Comparison of ENCODE assay signal across 10 cellular contexts in genomic region chrX:81957900-81958545, GRCh38.
DNase-seq lines count a peak whose midpoint lies in the region; ATAC-seq and TF ChIP-seq lines count a peak whose summit lies in the region.
"Had no signal": no experiment of that assay in that cellular context is flagged by ENCODE, and none has a peak within 500 bp of the region (broad histone marks: within the 10 kb centered on the region; RNA-seq: fewer than 3 reads in every experiment).

No MANE protein-coding gene starts in this region.

- no peak overlapping the region for H3K4me3 Mint-ChIP-seq in activated CD8-positive, alpha-beta T cell treated with anti-CD3 and anti-CD28 coated beads for 36 hours
- H3K4me3 Mint-ChIP-seq in activated CD8-positive, alpha-beta T cell treated with anti-CD3 and anti-CD28 coated beads, Interleukin-2, amount 10 ng/mL, durations not matched to agents 7 days and 5 days: no peak overlapping the region
- H3K4me3 Mint-ChIP-seq: CD8-positive, alpha-beta memory T cell; T-helper 1 cell treated with Interleukin-12 subunit alpha and Interleukin-12 subunit beta and Interleukin-4 antibody, amounts not matched to agents 30 μg/mL and 1 μg/mL, for 36 hours had no signal

- H3K9me3 ChIP-seq in psoas muscle (no peaks in the 10 kb centered on the region), upper lobe of left lung (no peaks in the 10 kb centered on the region)

- TF ChIP-seq CTCF in activated CD8-positive, alpha-beta T cell treated with anti-CD3 and anti-CD28 coated beads for 36 hours (IDR thresholded peaks at IDR 0.05): peak; percentile 26
- TF ChIP-seq CTCF in VCaP (conservative IDR thresholded peaks at IDR 0.05) (peak; percentile 78), psoas muscle (IDR thresholded peaks at IDR 0.05) (peak; percentile 23), upper lobe of left lung (IDR thresholded peaks at IDR 0.05) (peak in 2 of 6 experiments; percentile 24)

- no peaks in the 10 kb centered on the region for H3K36me3 Mint-ChIP-seq in activated CD8-positive, alpha-beta T cell treated with anti-CD3 and anti-CD28 coated beads for 36 hours (ENCODE audit: low read depth)
- no peaks in the 10 kb centered on the region for H3K36me3 Mint-ChIP-seq in activated CD8-positive, alpha-beta T cell treated with anti-CD3 and anti-CD28 coated beads, Interleukin-2, amount 10 ng/mL, durations not matched to agents 7 days and 5 days (ENCODE audit: low read depth)
- H3K36me3 Mint-ChIP-seq: CD8-positive, alpha-beta memory T cell had no signal

- WGBS in psoas muscle, 3 donors: 7 to 19% (median 10%) methylated on average over 1 of the region's 1 CpG
- 0 to 11% methylated on average over 1 of the region's 1 CpG for WGBS in upper lobe of left lung, 2 donors

- no peaks in the 10 kb centered on the region for H3K4me1 Mint-ChIP-seq in activated CD8-positive, alpha-beta T cell treated with anti-CD3 and anti-CD28 coated beads for 36 hours (ENCODE audit: low read depth)
- H3K4me1 Mint-ChIP-seq in activated CD8-positive, alpha-beta T cell treated with anti-CD3 and anti-CD28 coated beads, Interleukin-2, amount 10 ng/mL, durations not matched to agents 7 days and 5 days (ENCODE audit: low read depth): no peaks in the 10 kb centered on the region
- H3K4me1 Mint-ChIP-seq: CD8-positive, alpha-beta memory T cell had no signal

- DNase-seq in activated CD8-positive, alpha-beta T cell treated with anti-CD3 and anti-CD28 coated beads for 36 hours: peak; percentile 1
- DNase-seq in activated CD8-positive, alpha-beta T cell treated with anti-CD3 and anti-CD28 coated beads, Interleukin-2, amount 10 ng/mL, durations not matched to agents 7 days and 5 days: no peak
- DNase-seq in psoas muscle (no peak), GF-D8 (lab: John Stamatoyannopoulos, UW) (no peak), upper lobe of left lung (no peak)

- CTCF ChIA-PET in activated CD8-positive, alpha-beta T cell treated with anti-CD3 and anti-CD28 coated beads for 36 hours (lab: Charles Lee): interaction anchor here (0.7 to 2.2 kb wide), 2 partner anchors 718 to 722 kb away, joined by 3 to 7 read pairs; no protein-coding TSS in a partner anchor
- CTCF ChIA-PET in activated CD8-positive, alpha-beta T cell treated with anti-CD3 and anti-CD28 coated beads, Interleukin-2, amount 10 ng/mL, durations not matched to agents 7 days and 5 days (lab: Charles Lee): no interaction called here

- TF ChIP-seq RAD21 in Ishikawa (IDR thresholded peaks at IDR 0.05; ENCODE audit: low read depth): peak; percentile 59

- TF ChIP-seq EP300 in Ishikawa (IDR thresholded peaks at IDR 0.05; ENCODE audit: borderline replicate concordance): no peak
- TF ChIP-seq EP300 in upper lobe of left lung (IDR thresholded peaks at IDR 0.05): no peak

- no peak overlapping the region for H3K27ac Mint-ChIP-seq in activated CD8-positive, alpha-beta T cell treated with anti-CD3 and anti-CD28 coated beads for 36 hours
- H3K27ac Mint-ChIP-seq in activated CD8-positive, alpha-beta T cell treated with anti-CD3 and anti-CD28 coated beads, Interleukin-2, amount 10 ng/mL, durations not matched to agents 7 days and 5 days: no peak overlapping the region
- H3K27ac Mint-ChIP-seq: CD8-positive, alpha-beta memory T cell; T-helper 1 cell treated with Interleukin-12 subunit alpha and Interleukin-12 subunit beta and Interleukin-4 antibody, amounts not matched to agents 30 μg/mL and 1 μg/mL, for 36 hours had no signal

- no peaks in the 10 kb centered on the region for H3K9me3 Mint-ChIP-seq in activated CD8-positive, alpha-beta T cell treated with anti-CD3 and anti-CD28 coated beads for 36 hours
- H3K9me3 Mint-ChIP-seq in activated CD8-positive, alpha-beta T cell treated with anti-CD3 and anti-CD28 coated beads, Interleukin-2, amount 10 ng/mL, durations not matched to agents 7 days and 5 days (ENCODE audit: insufficient read depth): no peaks in the 10 kb centered on the region
- H3K9me3 Mint-ChIP-seq: T-helper 1 cell treated with Interleukin-12 subunit alpha and Interleukin-12 subunit beta and Interleukin-4 antibody, amounts not matched to agents 30 μg/mL and 1 μg/mL, for 36 hours had no signal

- H3K4me1 ChIP-seq in psoas muscle (no peaks in the 10 kb centered on the region), upper lobe of left lung (no peaks in the 10 kb centered on the region)

- H3K4me3 ChIP-seq in psoas muscle (no peak overlapping the region), upper lobe of left lung (no peak overlapping the region)

- no peaks in the 10 kb centered on the region for H3K27me3 ChIP-seq in psoas muscle (ENCODE audit: insufficient read depth in 3 of 3, low read length in 2 of 3)
- H3K27me3 ChIP-seq in upper lobe of left lung: no peaks in the 10 kb centered on the region

- ATAC-seq in activated CD8-positive, alpha-beta T cell treated with anti-CD3 and anti-CD28 coated beads for 36 hours: no peak
- no peak for ATAC-seq in activated CD8-positive, alpha-beta T cell treated with anti-CD3 and anti-CD28 coated beads, Interleukin-2, amount 10 ng/mL, durations not matched to agents 7 days and 5 days
- ATAC-seq in psoas muscle (no peak), HG02759 (IDR thresholded peaks at IDR 0.05; ENCODE audit: unreplicated experiment) (no peak), upper lobe of left lung (ENCODE audit: low FRiP score in 2 of 2) (no peak)

- no peaks in the 10 kb centered on the region for H3K27me3 Mint-ChIP-seq in activated CD8-positive, alpha-beta T cell treated with anti-CD3 and anti-CD28 coated beads for 36 hours
- H3K27me3 Mint-ChIP-seq in activated CD8-positive, alpha-beta T cell treated with anti-CD3 and anti-CD28 coated beads, Interleukin-2, amount 10 ng/mL, durations not matched to agents 7 days and 5 days (ENCODE audit: low read depth): no peaks in the 10 kb centered on the region

- no peak for TF ChIP-seq POLR2A in upper lobe of left lung (IDR thresholded peaks at IDR 0.05)

- H3K36me3 ChIP-seq in psoas muscle (ENCODE audit: insufficient read depth in 1 of 2, low read depth in 1 of 2) (no peaks in the 10 kb centered on the region), upper lobe of left lung (no peaks in the 10 kb centered on the region)

- no peak overlapping the region for H3K27ac ChIP-seq in VCaP
- H3K27ac ChIP-seq in psoas muscle: no peak overlapping the region
- H3K27ac ChIP-seq in upper lobe of left lung: no peak overlapping the region

- POLR2A ChIA-PET in activated CD8-positive, alpha-beta T cell treated with anti-CD3 and anti-CD28 coated beads for 36 hours (lab: Charles Lee): no interaction called here
- POLR2A ChIA-PET in activated CD8-positive, alpha-beta T cell treated with anti-CD3 and anti-CD28 coated beads, Interleukin-2, amount 10 ng/mL, durations not matched to agents 7 days and 5 days (lab: Charles Lee): no interaction called here

- intact Hi-C loops in activated CD8-positive, alpha-beta T cell treated with anti-CD3 and anti-CD28 coated beads for 36 hours (cut with micrococcal nuclease): no loop called here
- intact Hi-C loops in psoas muscle (cut with DNase I): no loop called here

TF ChIP-seq in Ishikawa, 13 proteins besides CTCF, POLR2A, EP300 and RAD21:
- TF ChIP-seq YY1 (IDR thresholded peaks at IDR 0.05; ENCODE audit: low read depth): no peak
- TF ChIP-seq FOXM1 (IDR thresholded peaks at IDR 0.05; ENCODE audit: borderline replicate concordance, low read depth): no peak
